In genomic region chr10:96616961-96617360, GRCh38 we compare ENCODE assay signal across 24 cellular contexts.
"Had no signal": no experiment of that assay in that cellular context is flagged by ENCODE, and none has a peak within 500 bp of the region (broad histone marks: within the 10 kb centered on the region; RNA-seq: fewer than 3 reads in every experiment).

No MANE protein-coding gene starts in this region.

- H3K36me3 Mint-ChIP-seq: activated naive CD4-positive, alpha-beta T cell treated with anti-CD3 and anti-CD28 coated beads, Interleukin-2, amount 50 U/mL, for 72 hours; naive thymus-derived CD8-positive, alpha-beta T cell had no signal

- H3K27ac Mint-ChIP-seq: activated T-cell treated with anti-CD3 and anti-CD28 coated beads, Interleukin-2, amount 50 U/mL, for 72 hours had no signal

- DNase-seq: activated CD4-positive, alpha-beta T cell treated with anti-CD3 and anti-CD28 coated beads for 4 hours; activated CD4-positive, alpha-beta T cell treated with anti-CD3 and anti-CD28 coated beads, Interleukin-2, amount 50 U/mL, for 4 hours; activated CD4-positive, CD25-positive, alpha-beta regulatory T cell; activated naive CD4-positive, alpha-beta T cell; activated T-cell treated with anti-CD3 and anti-CD28 coated beads for 4 hours; activated T-cell treated with anti-CD3 and anti-CD28 coated beads, Interleukin-2, amount 50 U/mL, for 72 hours; central memory CD4-positive, alpha-beta T cell; dermis blood vessel endothelial cell; effector CD8-positive, alpha-beta T cell; gastrocnemius medialis; midbrain; naive thymus-derived CD8-positive, alpha-beta T cell; posterior cingulate gyrus; right cardiac atrium; stimulated activated CD4-positive, alpha-beta T cell treated with anti-CD3 and anti-CD28 coated beads, Interleukin-15, amount 100 ng/mL, for 24 hours; stimulated activated CD4-positive, alpha-beta T cell treated with anti-CD3 and anti-CD28 coated beads, Interleukin-2, amount 100 ng/mL, for 24 hours; stimulated activated naive CD8-positive, alpha-beta T cell treated with anti-CD3 and anti-CD28 coated beads, Interleukin-15, Interleukin-2, amounts not matched to agents 100 U/mL and 50 U/mL, for 24 hours; T-helper 2 cell; testis; trophoblast cell had no signal

- ATAC-seq: activated naive CD4-positive, alpha-beta T cell treated with anti-CD3 and anti-CD28 coated beads, Interleukin-2, amount 50 U/mL, for 72 hours; activated T-cell treated with anti-CD3 and anti-CD28 coated beads, Interleukin-2, amount 50 U/mL, for 72 hours; gastrocnemius medialis; left colon; naive thymus-derived CD8-positive, alpha-beta T cell; right cardiac atrium; stimulated activated naive CD8-positive, alpha-beta T cell treated with anti-CD3 and anti-CD28 coated beads, Interleukin-15, Interleukin-2, amounts not matched to agents 100 U/mL and 50 U/mL, for 24 hours had no signal

- H3K9me3 Mint-ChIP-seq: activated naive CD4-positive, alpha-beta T cell treated with anti-CD3 and anti-CD28 coated beads, Interleukin-2, amount 50 U/mL, for 72 hours; activated T-cell treated with anti-CD3 and anti-CD28 coated beads, Interleukin-2, amount 50 U/mL, for 72 hours; naive thymus-derived CD8-positive, alpha-beta T cell had no signal

- H3K27me3 Mint-ChIP-seq: naive thymus-derived CD8-positive, alpha-beta T cell had no signal

- H3K4me3 Mint-ChIP-seq: activated T-cell treated with anti-CD3 and anti-CD28 coated beads, Interleukin-2, amount 50 U/mL, for 72 hours; naive thymus-derived CD8-positive, alpha-beta T cell had no signal

- H3K27ac ChIP-seq: breast epithelium, gastrocnemius medialis, hepatocyte, testis had no signal
